ENCODE assay signal across 26 cellular contexts in the genomic region with DNA sequence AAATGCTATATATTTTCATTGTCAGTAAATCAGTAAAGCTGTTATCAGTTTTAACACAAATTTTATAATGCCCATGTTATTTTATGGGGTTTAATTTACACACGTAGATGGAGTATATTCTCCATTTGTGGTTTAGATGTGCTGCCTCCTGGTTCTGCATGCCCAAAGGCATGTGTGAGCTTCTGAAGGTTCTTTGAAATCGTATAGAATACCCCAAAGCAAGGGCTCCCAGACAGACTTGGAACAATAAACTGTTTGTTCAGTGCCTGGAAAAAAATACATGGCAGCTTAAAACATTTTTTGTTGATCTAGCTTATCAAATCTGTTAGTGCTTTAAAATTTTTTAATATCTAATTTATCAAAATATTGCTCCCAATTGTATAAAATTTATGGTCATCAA.
DNase-seq lines count a peak whose midpoint lies in the region; FAIRE-seq and TF ChIP-seq lines count a peak whose summit lies in the region.
"Had no signal": no experiment of that assay in that cellular context is flagged by ENCODE, and none has a peak within 500 bp of the region (broad histone marks: within the 10 kb centered on the region; RNA-seq: fewer than 3 reads in every experiment).

No MANE protein-coding gene starts in this region.

- no peak for TF ChIP-seq CTCF in VCaP (conservative IDR thresholded peaks at IDR 0.05)

- peak overlapping the region; percentile 8; the same call in 1 of the 2 replicates for H3K27ac ChIP-seq in VCaP
- H3K27ac ChIP-seq: BLaER1 had no signal

- FAIRE-seq in GM19239 (lab: Jason Lieb, UNC) (peak; percentile 51), HTR-8/SVneo (lab: Jason Lieb, UNC) (no peak)
- FAIRE-seq: A204.1, GM12878, GM12892, GM18507 had no signal

- no peak for DNase-seq in GM19239 (ENCODE audit: insufficient read length, low spot score)
- peak; percentile 53 for DNase-seq in foreskin melanocyte
- DNase-seq in NCI-H2029 (lab: John Stamatoyannopoulos, UW) = no peak
- no peak for DNase-seq in D341Med (ENCODE audit: low spot score)
- no peak for DNase-seq in HTR-8/SVneo (ENCODE audit: insufficient read length, low spot score)
- DNase-seq: 8988T; ACHN; BE2C; C1 segment of cervical spinal cord; Caco-2; Calu3; CD4-positive, alpha-beta memory T cell; CD4-positive, CD25-positive, alpha-beta regulatory T cell; CD8-positive, alpha-beta memory T cell; DMS 273 treated with DMSO at 0.1 percent for 48 hours; DMS153; DMS79; DND-41; EL; GDM1 had no signal
